23 cellular contexts compared by ENCODE assay signal in genomic region chr7:30909431-30909830, GRCh38. TPM values are rescaled to one million over a fixed set of nuclear protein-coding genes. Genes with fewer than 3 reads are reported as not detected.
"Had no signal": no experiment of that assay in that cellular context is flagged by ENCODE, and none has a peak within 500 bp of the region (broad histone marks: within the 10 kb centered on the region; RNA-seq: fewer than 3 reads in every experiment).

No MANE protein-coding gene starts in this region.

- H3K27me3 Mint-ChIP-seq: activated CD4-positive, alpha-beta T cell treated with anti-CD3 and anti-CD28 coated beads for 36 hours; type B pancreatic cell had no signal

- H3K27ac ChIP-seq: cardiac muscle cell, dorsolateral prefrontal cortex, neutrophil, parathyroid adenoma had no signal

- H3K9me3 Mint-ChIP-seq: activated naive CD4-positive, alpha-beta T cell treated with anti-CD3 and anti-CD28 coated beads, Interleukin-2, amount 50 U/mL, for 72 hours; activated T-helper 1 cell treated with anti-CD3 and anti-CD28 coated beads, Interleukin-12 subunit alpha, Interleukin-12 subunit beta, Interleukin-2, Interleukin-4 antibody, amounts not matched to agents 30 ng/mL and 10 ng/mL and 1 ng/mL, durations not matched to agents 14 hours and 24 hours and 36 hours; natural killer cell; type B pancreatic cell; WTC11 had no signal

- H3K27ac Mint-ChIP-seq: activated CD4-positive, alpha-beta T cell treated with anti-CD3 and anti-CD28 coated beads for 36 hours; activated naive CD4-positive, alpha-beta T cell treated with anti-CD3 and anti-CD28 coated beads, Interleukin-2, amount 50 U/mL, for 72 hours; activated T-helper 1 cell treated with anti-CD3 and anti-CD28 coated beads, Interleukin-12 subunit alpha, Interleukin-12 subunit beta, Interleukin-2, Interleukin-4 antibody, amounts not matched to agents 30 ng/mL and 10 ng/mL and 1 ng/mL, durations not matched to agents 14 hours and 24 hours and 36 hours; natural killer cell; type B pancreatic cell; WTC11 had no signal

- H3K9ac ChIP-seq: parathyroid adenoma had no signal

- H3K9me3 ChIP-seq: neutrophil had no signal

- H3K27me3 ChIP-seq: cardiac muscle cell, dorsolateral prefrontal cortex had no signal

- ATAC-seq: activated CD4-positive, alpha-beta T cell treated with anti-CD3 and anti-CD28 coated beads for 36 hours; activated naive CD4-positive, alpha-beta T cell treated with anti-CD3 and anti-CD28 coated beads, Interleukin-2, amount 50 U/mL, for 72 hours; natural killer cell had no signal

- H3K36me3 Mint-ChIP-seq: activated naive CD4-positive, alpha-beta T cell treated with anti-CD3 and anti-CD28 coated beads, Interleukin-2, amount 50 U/mL, for 72 hours; natural killer cell; type B pancreatic cell; WTC11 had no signal

- H3K4me1 Mint-ChIP-seq: activated CD4-positive, alpha-beta T cell treated with anti-CD3 and anti-CD28 coated beads for 36 hours; natural killer cell had no signal

- H3K4me3 Mint-ChIP-seq: activated CD4-positive, alpha-beta T cell treated with anti-CD3 and anti-CD28 coated beads for 36 hours; activated T-helper 1 cell treated with anti-CD3 and anti-CD28 coated beads, Interleukin-12 subunit alpha, Interleukin-12 subunit beta, Interleukin-2, Interleukin-4 antibody, amounts not matched to agents 30 ng/mL and 10 ng/mL and 1 ng/mL, durations not matched to agents 14 hours and 24 hours and 36 hours; natural killer cell; type B pancreatic cell; WTC11 had no signal

- H3K36me3 ChIP-seq: cardiac muscle cell, neutrophil had no signal

- H3K4me3 ChIP-seq: cardiac muscle cell, dorsolateral prefrontal cortex had no signal

- DNase-seq: activated CD4-positive, alpha-beta T cell treated with anti-CD3 and anti-CD28 coated beads for 36 hours; activated CD4-positive, alpha-beta T cell treated with anti-CD3 and anti-CD28 coated beads, Interleukin-2, amount 50 U/mL, for 48 hours; activated gamma-delta T cell treated with Interleukin-2 at 50 U/mL for 16 hours; activated T-cell treated with anti-CD3 and anti-CD28 coated beads for 4 hours; dorsolateral prefrontal cortex; foreskin fibroblast; hippocampal formation; natural killer cell; stimulated activated CD4-positive, alpha-beta T cell treated with anti-CD3 and anti-CD28 coated beads, Interleukin-12 subunit alpha, Interleukin-12 subunit beta, amount 100 ng/mL, for 4 hours; stimulated activated CD4-positive, alpha-beta T cell treated with anti-CD3 and anti-CD28 coated beads, Interleukin-1b, Interleukin-23, amount 100 ng/mL, for 48 hours; stimulated activated naive CD4-positive, alpha-beta T cell treated with Interleukin-2 at 50 U/mL for 16 hours; SW 1271 had no signal

RNA-seq across cellular contexts. Expression of gene AQP1, which starts 2.2 kb away (rescaled TPM):
- total RNA-seq: T-helper 2 cell treated with Interferon-gamma antibody and Interleukin-4, amounts not matched to agents 100 ng/mL and 5 ng/mL, for 36 hours had no signal

RNA-seq across cellular contexts. Expression of gene GHRHR, which starts 54.3 kb away (rescaled TPM):
- total RNA-seq: activated CD4-positive, alpha-beta T cell treated with anti-CD3 and anti-CD28 coated beads for 36 hours; activated naive CD4-positive, alpha-beta T cell treated with anti-CD3 and anti-CD28 coated beads, Interleukin-2, amount 50 U/mL, for 72 hours; activated T-helper 1 cell treated with anti-CD3 and anti-CD28 coated beads, Interleukin-12 subunit alpha, Interleukin-12 subunit beta, Interleukin-2, Interleukin-4 antibody, amounts not matched to agents 30 ng/mL and 10 ng/mL and 1 ng/mL, durations not matched to agents 14 hours and 24 hours and 36 hours; cardiac muscle cell; mesenteric fat pad; natural killer cell; renal cortical epithelial cell; SK-MEL-5; T-helper 2 cell treated with Interferon-gamma antibody and Interleukin-4, amounts not matched to agents 100 ng/mL and 5 ng/mL, for 36 hours had no signal
- polyA plus RNA-seq: cardiac muscle cell had no signal
